Comparison of ENCODE assay signal across 8 cellular contexts in the genomic region with DNA sequence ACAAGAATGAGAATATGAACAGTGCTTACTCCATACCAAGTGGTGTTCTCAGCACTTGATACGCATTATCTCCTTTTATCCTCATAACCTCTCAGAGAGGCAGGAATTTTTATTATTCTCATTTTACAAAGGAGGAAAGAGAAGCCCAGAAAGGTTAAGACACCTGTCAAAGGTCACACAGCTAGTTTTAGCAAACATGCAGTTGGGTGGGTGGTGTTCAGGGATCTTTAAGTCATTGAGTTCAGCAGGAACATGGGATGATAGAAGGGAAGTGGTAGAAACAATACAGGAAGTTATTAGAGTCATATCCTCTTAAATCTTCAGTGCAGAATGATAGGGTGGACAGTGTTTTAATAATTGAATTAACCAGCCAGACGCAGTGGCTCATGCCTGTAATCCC.
"Had no signal": no experiment of that assay in that cellular context is flagged by ENCODE, and none has a peak within 500 bp of the region (broad histone marks: within the 10 kb centered on the region; RNA-seq: fewer than 3 reads in every experiment).

No MANE protein-coding gene starts in this region.

- ATAC-seq: GM12878 had no signal

- DNase-seq: GDM1, GF-D8 had no signal

- FAIRE-seq: G401.6, GM12878, GM12891, GM12892, GM18507, GM19239 had no signal

- H3K4me3 ChIP-seq: GM12878 had no signal
